ENCODE assay signal across 1 cellular context in genomic region chr15:89125038-89125826, GRCh38.
TF ChIP-seq lines count a peak whose summit lies in the region.

No MANE protein-coding gene starts in this region.

TF ChIP-seq in HepG2, 621 proteins besides CTCF, POLR2A, EP300 and RAD21 (continued from another document and continues in another):
- TF ChIP-seq MYC (CRISPR knock-in tag; IDR thresholded peaks at IDR 0.05; ENCODE audit: borderline replicate concordance) (no peak), ZNF768 (CRISPR knock-in tag; IDR thresholded peaks at IDR 0.05) (no peak), ARNTL (CRISPR knock-in tag; IDR thresholded peaks at IDR 0.05) (no peak), ZNF547 (CRISPR knock-in tag; IDR thresholded peaks at IDR 0.05) (no peak), DRAP1 (CRISPR knock-in tag; IDR thresholded peaks at IDR 0.05) (no peak; the same call in 1 of the 2 replicates), HOXA7 (CRISPR knock-in tag; IDR thresholded peaks at IDR 0.05) (no peak), HOXA9 (CRISPR knock-in tag; IDR thresholded peaks at IDR 0.05; ENCODE audit: borderline replicate concordance) (no peak), NR2F1 (CRISPR knock-in tag; IDR thresholded peaks at IDR 0.05) (no peak), ARNT (IDR thresholded peaks at IDR 0.05) (no peak), ZNF251 (CRISPR knock-in tag; IDR thresholded peaks at IDR 0.05) (no peak), FIP1L1 (IDR thresholded peaks at IDR 0.05; ENCODE audit: borderline replicate concordance, insufficient read depth, low read depth, low read length) (no peak), ZNF775 (CRISPR knock-in tag; IDR thresholded peaks at IDR 0.05; ENCODE audit: borderline replicate concordance) (no peak), DMAP1 (CRISPR knock-in tag; IDR thresholded peaks at IDR 0.05) (no peak), PCBP1 (IDR thresholded peaks at IDR 0.05; ENCODE audit: borderline replicate concordance, low read depth, low read length) (no peak), ZNF350 (CRISPR knock-in tag; IDR thresholded peaks at IDR 0.05; ENCODE audit: borderline replicate concordance, low read depth) (peak; percentile 78; the same call in 1 of the 2 replicates), ZNF407 (CRISPR knock-in tag; IDR thresholded peaks at IDR 0.05; ENCODE audit: not compliant biosample characterization) (no peak), CSRNP1 (CRISPR knock-in tag; IDR thresholded peaks at IDR 0.05) (no peak), ZNF124 (CRISPR knock-in tag; IDR thresholded peaks at IDR 0.05) (no peak), MIXL1 (CRISPR knock-in tag; IDR thresholded peaks at IDR 0.05) (0 out of 2 replicates have a peak, but pooled peaks have one; percentile 36), RFXANK (CRISPR knock-in tag; IDR thresholded peaks at IDR 0.05) (no peak), GPN1 (CRISPR knock-in tag; IDR thresholded peaks at IDR 0.05; ENCODE audit: borderline replicate concordance) (no peak), PHF20 (CRISPR knock-in tag; IDR thresholded peaks at IDR 0.05) (no peak), SP140L (CRISPR knock-in tag; IDR thresholded peaks at IDR 0.05; ENCODE audit: borderline replicate concordance) (no peak), FOXP1 (IDR thresholded peaks at IDR 0.05) (no peak), FOXP1 (CRISPR knock-in tag; IDR thresholded peaks at IDR 0.05) (peak; percentile 14; the same call in 1 of the 2 replicates), PAX8 (CRISPR knock-in tag; IDR thresholded peaks at IDR 0.05; ENCODE audit: borderline replicate concordance) (no peak), AKAP8 (CRISPR knock-in tag; IDR thresholded peaks at IDR 0.05) (no peak), NR1H2 (CRISPR knock-in tag; IDR thresholded peaks at IDR 0.05; ENCODE audit: borderline replicate concordance, low read depth) (no peak), GMEB1 (CRISPR knock-in tag; IDR thresholded peaks at IDR 0.05; ENCODE audit: borderline replicate concordance) (no peak), ZNF83 (CRISPR knock-in tag; IDR thresholded peaks at IDR 0.05; ENCODE audit: borderline replicate concordance) (no peak), ZNF253 (CRISPR knock-in tag; IDR thresholded peaks at IDR 0.05; ENCODE audit: borderline replicate concordance) (no peak), SYNCRIP (IDR thresholded peaks at IDR 0.05; ENCODE audit: insufficient read depth, low read depth, low read length) (no peak), KLF11 (CRISPR knock-in tag; IDR thresholded peaks at IDR 0.05) (no peak)
- TF ChIP-seq, protein P1, sequence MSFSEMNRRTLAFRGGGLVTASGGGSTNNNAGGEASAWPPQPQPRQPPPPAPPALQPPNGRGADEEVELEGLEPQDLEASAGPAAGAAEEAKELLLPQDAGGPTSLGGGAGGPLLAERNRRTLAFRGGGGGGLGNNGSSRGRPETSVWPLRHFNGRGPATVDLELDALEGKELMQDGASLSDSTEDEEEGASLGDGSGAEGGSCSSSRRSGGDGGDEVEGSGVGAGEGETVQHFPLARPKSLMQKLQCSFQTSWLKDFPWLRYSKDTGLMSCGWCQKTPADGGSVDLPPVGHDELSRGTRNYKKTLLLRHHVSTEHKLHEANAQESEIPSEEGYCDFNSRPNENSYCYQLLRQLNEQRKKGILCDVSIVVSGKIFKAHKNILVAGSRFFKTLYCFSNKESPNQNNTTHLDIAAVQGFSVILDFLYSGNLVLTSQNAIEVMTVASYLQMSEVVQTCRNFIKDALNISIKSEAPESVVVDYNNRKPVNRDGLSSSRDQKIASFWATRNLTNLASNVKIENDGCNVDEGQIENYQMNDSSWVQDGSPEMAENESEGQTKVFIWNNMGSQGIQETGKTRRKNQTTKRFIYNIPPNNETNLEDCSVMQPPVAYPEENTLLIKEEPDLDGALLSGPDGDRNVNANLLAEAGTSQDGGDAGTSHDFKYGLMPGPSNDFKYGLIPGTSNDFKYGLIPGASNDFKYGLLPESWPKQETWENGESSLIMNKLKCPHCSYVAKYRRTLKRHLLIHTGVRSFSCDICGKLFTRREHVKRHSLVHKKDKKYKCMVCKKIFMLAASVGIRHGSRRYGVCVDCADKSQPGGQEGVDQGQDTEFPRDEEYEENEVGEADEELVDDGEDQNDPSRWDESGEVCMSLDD (CRISPR knock-in tag; IDR thresholded peaks at IDR 0.05; ENCODE audit: borderline replicate concordance) = no peak
- TF ChIP-seq, protein P2, sequence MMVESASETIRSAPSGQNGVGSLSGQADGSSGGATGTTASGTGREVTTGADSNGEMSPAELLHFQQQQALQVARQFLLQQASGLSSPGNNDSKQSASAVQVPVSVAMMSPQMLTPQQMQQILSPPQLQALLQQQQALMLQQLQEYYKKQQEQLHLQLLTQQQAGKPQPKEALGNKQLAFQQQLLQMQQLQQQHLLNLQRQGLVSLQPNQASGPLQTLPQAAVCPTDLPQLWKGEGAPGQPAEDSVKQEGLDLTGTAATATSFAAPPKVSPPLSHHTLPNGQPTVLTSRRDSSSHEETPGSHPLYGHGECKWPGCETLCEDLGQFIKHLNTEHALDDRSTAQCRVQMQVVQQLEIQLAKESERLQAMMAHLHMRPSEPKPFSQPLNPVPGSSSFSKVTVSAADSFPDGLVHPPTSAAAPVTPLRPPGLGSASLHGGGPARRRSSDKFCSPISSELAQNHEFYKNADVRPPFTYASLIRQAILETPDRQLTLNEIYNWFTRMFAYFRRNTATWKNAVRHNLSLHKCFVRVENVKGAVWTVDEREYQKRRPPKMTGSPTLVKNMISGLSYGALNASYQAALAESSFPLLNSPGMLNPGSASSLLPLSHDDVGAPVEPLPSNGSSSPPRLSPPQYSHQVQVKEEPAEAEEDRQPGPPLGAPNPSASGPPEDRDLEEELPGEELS (CRISPR knock-in tag; IDR thresholded peaks at IDR 0.05) = peak; percentile 47; the same call in 1 of the 2 replicates
